Comparison of ENCODE assay signal across 2 cellular contexts in the genomic region with DNA sequence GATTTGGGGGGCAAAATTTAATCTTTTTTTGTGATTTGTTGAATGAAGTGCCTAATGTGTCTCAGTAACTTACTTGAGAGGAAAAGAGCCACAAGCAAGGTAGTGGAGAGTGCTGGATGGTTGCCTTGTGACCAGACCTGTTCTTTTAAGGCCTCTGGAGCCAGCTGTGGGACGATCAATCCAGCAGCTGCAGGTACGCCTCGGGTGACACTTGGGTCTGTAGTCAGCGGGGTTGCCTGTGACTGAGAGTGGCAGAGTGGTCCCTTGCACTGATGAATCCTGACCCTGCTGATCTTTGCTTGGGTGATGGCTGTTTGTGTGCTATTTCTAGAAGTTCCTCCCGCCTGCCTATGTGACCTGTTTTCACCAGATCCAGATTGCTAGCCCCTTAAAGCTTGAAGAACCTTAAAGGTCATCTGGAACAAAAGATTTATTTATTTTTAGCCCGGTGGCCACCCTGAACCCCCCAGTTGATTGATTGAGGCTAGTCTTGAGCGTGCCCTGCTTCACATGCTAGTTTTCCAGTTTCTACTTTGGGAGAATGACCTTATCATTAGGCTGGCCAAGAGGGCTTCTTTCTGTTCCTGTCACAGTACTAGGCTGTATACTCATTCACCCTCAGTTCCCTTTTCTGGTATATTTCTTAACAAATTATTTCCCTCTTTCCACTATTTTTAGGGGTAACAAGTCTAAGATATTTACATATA.
TF ChIP-seq lines count a peak whose summit lies in the region.

No MANE protein-coding gene starts in this region.

TF ChIP-seq in liver, 16 proteins besides CTCF, POLR2A, EP300 and RAD21:
- no peak for TF ChIP-seq RXRA (IDR thresholded peaks at IDR 0.05)
- TF ChIP-seq, protein P1, sequence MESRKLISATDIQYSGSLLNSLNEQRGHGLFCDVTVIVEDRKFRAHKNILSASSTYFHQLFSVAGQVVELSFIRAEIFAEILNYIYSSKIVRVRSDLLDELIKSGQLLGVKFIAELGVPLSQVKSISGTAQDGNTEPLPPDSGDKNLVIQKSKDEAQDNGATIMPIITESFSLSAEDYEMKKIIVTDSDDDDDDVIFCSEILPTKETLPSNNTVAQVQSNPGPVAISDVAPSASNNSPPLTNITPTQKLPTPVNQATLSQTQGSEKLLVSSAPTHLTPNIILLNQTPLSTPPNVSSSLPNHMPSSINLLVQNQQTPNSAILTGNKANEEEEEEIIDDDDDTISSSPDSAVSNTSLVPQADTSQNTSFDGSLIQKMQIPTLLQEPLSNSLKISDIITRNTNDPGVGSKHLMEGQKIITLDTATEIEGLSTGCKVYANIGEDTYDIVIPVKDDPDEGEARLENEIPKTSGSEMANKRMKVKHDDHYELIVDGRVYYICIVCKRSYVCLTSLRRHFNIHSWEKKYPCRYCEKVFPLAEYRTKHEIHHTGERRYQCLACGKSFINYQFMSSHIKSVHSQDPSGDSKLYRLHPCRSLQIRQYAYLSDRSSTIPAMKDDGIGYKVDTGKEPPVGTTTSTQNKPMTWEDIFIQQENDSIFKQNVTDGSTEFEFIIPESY (IDR thresholded peaks at IDR 0.05): no peak
- TF ChIP-seq FOXA1 (IDR thresholded peaks at IDR 0.05): no peak
- no peak for TF ChIP-seq HNF4A (conservative IDR thresholded peaks at IDR 0.05)
- TF ChIP-seq JUND (IDR thresholded peaks at IDR 0.05): no peak
- TF ChIP-seq TAF1 (conservative IDR thresholded peaks at IDR 0.05): no peak
- TF ChIP-seq, protein P2, sequence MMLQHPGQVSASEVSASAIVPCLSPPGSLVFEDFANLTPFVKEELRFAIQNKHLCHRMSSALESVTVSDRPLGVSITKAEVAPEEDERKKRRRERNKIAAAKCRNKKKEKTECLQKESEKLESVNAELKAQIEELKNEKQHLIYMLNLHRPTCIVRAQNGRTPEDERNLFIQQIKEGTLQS (IDR thresholded peaks at IDR 0.05): no peak
TF ChIP-seq in liver: peak in this region for 0.

TF ChIP-seq in HepG2, 621 proteins besides CTCF, POLR2A, EP300 and RAD21:
- no peak for TF ChIP-seq RFX1 (IDR thresholded peaks at IDR 0.05)
- TF ChIP-seq ZNF543 (CRISPR knock-in tag; IDR thresholded peaks at IDR 0.05): no peak
- TF ChIP-seq, protein P3, sequence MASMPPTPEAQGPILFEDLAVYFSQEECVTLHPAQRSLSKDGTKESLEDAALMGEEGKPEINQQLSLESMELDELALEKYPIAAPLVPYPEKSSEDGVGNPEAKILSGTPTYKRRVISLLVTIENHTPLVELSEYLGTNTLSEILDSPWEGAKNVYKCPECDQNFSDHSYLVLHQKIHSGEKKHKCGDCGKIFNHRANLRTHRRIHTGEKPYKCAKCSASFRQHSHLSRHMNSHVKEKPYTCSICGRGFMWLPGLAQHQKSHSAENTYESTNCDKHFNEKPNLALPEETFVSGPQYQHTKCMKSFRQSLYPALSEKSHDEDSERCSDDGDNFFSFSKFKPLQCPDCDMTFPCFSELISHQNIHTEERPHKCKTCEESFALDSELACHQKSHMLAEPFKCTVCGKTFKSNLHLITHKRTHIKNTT (CRISPR knock-in tag; IDR thresholded peaks at IDR 0.05): no peak
- no peak for TF ChIP-seq DNMT3B (CRISPR knock-in tag; conservative IDR thresholded peaks at IDR 0.05)
- TF ChIP-seq, protein P4, sequence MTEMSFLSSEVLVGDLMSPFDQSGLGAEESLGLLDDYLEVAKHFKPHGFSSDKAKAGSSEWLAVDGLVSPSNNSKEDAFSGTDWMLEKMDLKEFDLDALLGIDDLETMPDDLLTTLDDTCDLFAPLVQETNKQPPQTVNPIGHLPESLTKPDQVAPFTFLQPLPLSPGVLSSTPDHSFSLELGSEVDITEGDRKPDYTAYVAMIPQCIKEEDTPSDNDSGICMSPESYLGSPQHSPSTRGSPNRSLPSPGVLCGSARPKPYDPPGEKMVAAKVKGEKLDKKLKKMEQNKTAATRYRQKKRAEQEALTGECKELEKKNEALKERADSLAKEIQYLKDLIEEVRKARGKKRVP (CRISPR knock-in tag; IDR thresholded peaks at IDR 0.05): no peak
- TF ChIP-seq, protein P5, sequence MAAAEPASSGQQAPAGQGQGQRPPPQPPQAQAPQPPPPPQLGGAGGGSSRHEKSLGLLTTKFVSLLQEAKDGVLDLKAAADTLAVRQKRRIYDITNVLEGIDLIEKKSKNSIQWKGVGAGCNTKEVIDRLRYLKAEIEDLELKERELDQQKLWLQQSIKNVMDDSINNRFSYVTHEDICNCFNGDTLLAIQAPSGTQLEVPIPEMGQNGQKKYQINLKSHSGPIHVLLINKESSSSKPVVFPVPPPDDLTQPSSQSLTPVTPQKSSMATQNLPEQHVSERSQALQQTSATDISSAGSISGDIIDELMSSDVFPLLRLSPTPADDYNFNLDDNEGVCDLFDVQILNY (CRISPR knock-in tag; conservative IDR thresholded peaks at IDR 0.05): no peak
- no peak for TF ChIP-seq ATF7 (IDR thresholded peaks at IDR 0.05)
- TF ChIP-seq ATF7 (CRISPR knock-in tag; IDR thresholded peaks at IDR 0.05): no peak
- no peak for TF ChIP-seq SP2 (CRISPR knock-in tag; IDR thresholded peaks at IDR 0.05)
- TF ChIP-seq MBNL3 (CRISPR knock-in tag; conservative IDR thresholded peaks at IDR 0.05): no peak
- no peak for TF ChIP-seq DR1 (CRISPR knock-in tag; IDR thresholded peaks at IDR 0.05)
- TF ChIP-seq, protein P6, sequence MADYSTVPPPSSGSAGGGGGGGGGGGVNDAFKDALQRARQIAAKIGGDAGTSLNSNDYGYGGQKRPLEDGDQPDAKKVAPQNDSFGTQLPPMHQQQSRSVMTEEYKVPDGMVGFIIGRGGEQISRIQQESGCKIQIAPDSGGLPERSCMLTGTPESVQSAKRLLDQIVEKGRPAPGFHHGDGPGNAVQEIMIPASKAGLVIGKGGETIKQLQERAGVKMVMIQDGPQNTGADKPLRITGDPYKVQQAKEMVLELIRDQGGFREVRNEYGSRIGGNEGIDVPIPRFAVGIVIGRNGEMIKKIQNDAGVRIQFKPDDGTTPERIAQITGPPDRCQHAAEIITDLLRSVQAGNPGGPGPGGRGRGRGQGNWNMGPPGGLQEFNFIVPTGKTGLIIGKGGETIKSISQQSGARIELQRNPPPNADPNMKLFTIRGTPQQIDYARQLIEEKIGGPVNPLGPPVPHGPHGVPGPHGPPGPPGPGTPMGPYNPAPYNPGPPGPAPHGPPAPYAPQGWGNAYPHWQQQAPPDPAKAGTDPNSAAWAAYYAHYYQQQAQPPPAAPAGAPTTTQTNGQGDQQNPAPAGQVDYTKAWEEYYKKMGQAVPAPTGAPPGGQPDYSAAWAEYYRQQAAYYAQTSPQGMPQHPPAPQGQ (CRISPR knock-in tag; IDR thresholded peaks at IDR 0.05; ENCODE audit: borderline replicate concordance): no peak
